In genomic region chr14:35594616-35595015, GRCh38 we compare ENCODE assay signal across 18 cellular contexts.
DNase-seq lines count a peak whose midpoint lies in the region; ATAC-seq, FAIRE-seq and TF ChIP-seq lines count a peak whose summit lies in the region.
"Had no signal": no experiment of that assay in that cellular context is flagged by ENCODE, and none has a peak within 500 bp of the region (broad histone marks: within the 10 kb centered on the region; RNA-seq: fewer than 3 reads in every experiment).

No MANE protein-coding gene starts in this region.

- peaks cover 5% of the 10 kb centered on the region for H3K36me3 Mint-ChIP-seq in WTC11

- TF ChIP-seq CTCF in astrocyte of the spinal cord (IDR thresholded peaks at IDR 0.05; ENCODE audit: low read depth, low read length): no peak
- no peak for TF ChIP-seq CTCF in endothelial cell of umbilical vein (IDR thresholded peaks at IDR 0.05; ENCODE audit: extremely low read depth in 1 of 2, insufficient read depth in 1 of 2, low read depth in 1 of 2, low read length in 2 of 2)
- no peak for TF ChIP-seq CTCF in WTC11 (IDR thresholded peaks at IDR 0.05)
- no peak for TF ChIP-seq CTCF in hepatocyte (IDR thresholded peaks at IDR 0.05; ENCODE audit: poor library complexity)

- no peaks in the 10 kb centered on the region for H3K79me2 ChIP-seq in endothelial cell of umbilical vein (ENCODE audit: control insufficient read depth, insufficient read depth, low read length)
- H3K79me2 ChIP-seq in hepatocyte: no peaks in the 10 kb centered on the region

- no peak for ATAC-seq in WTC11

- CTCF ChIA-PET in endothelial cell of umbilical vein (lab: Charles Lee): no interaction called here
- CTCF ChIA-PET in WTC11 (lab: Charles Lee): no interaction called here

- H3K9ac ChIP-seq in endothelial cell of umbilical vein (replicated peaks; ENCODE audit: extremely low read depth, insufficient read depth, low read length): no peak overlapping the region
- H3K9ac ChIP-seq: GM23248 had no signal

- H3K9me3 ChIP-seq in endothelial cell of umbilical vein (replicated peaks; ENCODE audit: control insufficient read depth, insufficient read depth, low read length) (no peaks in the 10 kb centered on the region), hepatocyte (ENCODE audit: low read depth) (no peaks in the 10 kb centered on the region)
- H3K9me3 ChIP-seq: Caco-2 had no signal

- H3K27ac Mint-ChIP-seq in WTC11: no peak overlapping the region
- H3K27ac Mint-ChIP-seq: CD4-positive, alpha-beta T cell had no signal

- DNase-seq in NCI-H226: peak; percentile 61
- DNase-seq in astrocyte of the spinal cord (ENCODE audit: low read depth, low spot score): peak; percentile 1
- peak; percentile 62 for DNase-seq in endothelial cell of umbilical vein (ENCODE audit: low read depth, low spot score)
- DNase-seq in pulmonary artery endothelial cell (ENCODE audit: low read depth, low spot score): peak; percentile 33
- DNase-seq in activated CD4-positive, CD25-positive, alpha-beta regulatory T cell treated with anti-CD3 and anti-CD28 coated beads, Interleukin-2, amount 50 U/mL, for 72 hours: no peak
- no peak for DNase-seq in WTC11 (ENCODE audit: low spot score)
- no peak for DNase-seq in hepatocyte (ENCODE audit: low spot score)
- DNase-seq: ACHN; Caco-2; CD4-positive, alpha-beta T cell; DMS153; DMS79; GDM1; GM23248; HCEC 1CT had no signal

- TF ChIP-seq POLR2A in endothelial cell of umbilical vein (IDR thresholded peaks at IDR 0.05; ENCODE audit: low read depth, low read length): no peak

- no peaks in the 10 kb centered on the region for H3K4me1 Mint-ChIP-seq in WTC11

- H3K4me1 ChIP-seq in endothelial cell of umbilical vein (ENCODE audit: control insufficient read depth, extremely low read depth, insufficient read depth, low read length): peaks cover 8% of the 10 kb centered on the region
- H3K4me1 ChIP-seq in hepatocyte (ENCODE audit: insufficient read depth): no peaks in the 10 kb centered on the region
- H3K4me1 ChIP-seq: Caco-2 had no signal

- H3K36me3 ChIP-seq in endothelial cell of umbilical vein (ENCODE audit: control insufficient read depth in 2 of 2, extremely low read depth in 1 of 2, insufficient read depth in 2 of 2, low read length in 2 of 2) (no peaks in the 10 kb centered on the region), hepatocyte (replicated peaks; ENCODE audit: insufficient read depth, low read depth) (no peaks in the 10 kb centered on the region)

- H3K4me3 ChIP-seq in astrocyte of the spinal cord (ENCODE audit: low read depth, low read length) (no peak overlapping the region), endothelial cell of umbilical vein (replicated peaks in 1 of 3; ENCODE audit: insufficient read depth in 1 of 3, low read depth in 1 of 3, low read length in 3 of 3) (no peak overlapping the region), hepatocyte (no peak overlapping the region)
- H3K4me3 ChIP-seq: GM23248 had no signal

- FAIRE-seq in endothelial cell of umbilical vein (lab: Jason Lieb, UNC): peak; percentile 55
- FAIRE-seq: GM12892, HTR-8/SVneo had no signal

- H3K27me3 ChIP-seq in endothelial cell of umbilical vein (ENCODE audit: control insufficient read depth in 2 of 2, insufficient read depth in 2 of 2, low read length in 2 of 2) (no peaks in the 10 kb centered on the region), hepatocyte (no peaks in the 10 kb centered on the region)

- no peaks in the 10 kb centered on the region for H3K27me3 Mint-ChIP-seq in WTC11 (ENCODE audit: low read depth)
- H3K27me3 Mint-ChIP-seq: CD4-positive, alpha-beta T cell had no signal

- POLR2A ChIA-PET in endothelial cell of umbilical vein (lab: Charles Lee): no interaction called here
- POLR2A ChIA-PET in WTC11 (lab: Charles Lee): no interaction called here

- H3K27ac ChIP-seq in endothelial cell of umbilical vein (ENCODE audit: insufficient read depth, low read depth, low read length) (no peak overlapping the region), hepatocyte (no peak overlapping the region)
- H3K27ac ChIP-seq: C4-2B, GM23248 had no signal

- H3K4me3 Mint-ChIP-seq in WTC11: no peak overlapping the region
- H3K4me3 Mint-ChIP-seq: CD4-positive, alpha-beta T cell had no signal

- intact Hi-C loops in endothelial cell of umbilical vein (cut with micrococcal nuclease): no loop called here

- no TSS peak for BruUV-seq in endothelial cell of umbilical vein (replicated peaks; lab: Mats Ljungman, UMichigan)

- in situ Hi-C loops in astrocyte of the spinal cord (cut with HindIII; ENCODE audit: low sequenced_read_pairs): no loop called here

- H3K4me2 ChIP-seq in endothelial cell of umbilical vein (ENCODE audit: insufficient read depth, low read length) (peak overlapping the region; percentile 36), hepatocyte (no peak overlapping the region)

- H2AFZ ChIP-seq in endothelial cell of umbilical vein (ENCODE audit: low read depth, low read length) (no peak overlapping the region), hepatocyte (no peak overlapping the region)
- H2AFZ ChIP-seq: GM23248 had no signal

- H4K20me1 ChIP-seq in endothelial cell of umbilical vein (replicated peaks; ENCODE audit: control insufficient read depth, extremely low read depth, insufficient read depth, low read length): no peaks in the 10 kb centered on the region
- no peaks in the 10 kb centered on the region for H4K20me1 ChIP-seq in hepatocyte (ENCODE audit: insufficient read depth, poor library complexity, severe bottlenecking)

- H3K9me3 Mint-ChIP-seq in WTC11: peaks cover 7% of the 10 kb centered on the region
- H3K9me3 Mint-ChIP-seq: CD4-positive, alpha-beta T cell had no signal

- H3K9me1 ChIP-seq in endothelial cell of umbilical vein (replicated peaks; ENCODE audit: control insufficient read depth, extremely low read depth, insufficient read depth, low read length): no peaks in the 10 kb centered on the region

- WGBS in hepatocyte (ENCODE audit: low lambda C conversion rate, missing lambda C conversion rate): 100% methylated on average over 2 of the region's 2 CpGs

- H3K9me2 ChIP-seq in hepatocyte (replicated peaks; ENCODE audit: insufficient read depth): no peaks in the 10 kb centered on the region

- dilution Hi-C loops in endothelial cell of umbilical vein (cut with MboI; ENCODE audit: extremely low pct_ligation_motif_present, low sequenced_read_pairs): no loop called here

TF ChIP-seq in endothelial cell of umbilical vein, 7 proteins besides CTCF, POLR2A, EP300 and RAD21:
- no peak for TF ChIP-seq MAX (IDR thresholded peaks at IDR 0.05; ENCODE audit: insufficient read depth, insufficient read length)
- no peak for TF ChIP-seq POLR2AphosphoS5 (IDR thresholded peaks at IDR 0.05; ENCODE audit: insufficient read depth, low read depth, low read length)

TF ChIP-seq in WTC11, 78 proteins besides CTCF, POLR2A, EP300 and RAD21 (continues in another document):
- no peak for TF ChIP-seq E2F5 (CRISPR knock-in tag; IDR thresholded peaks at IDR 0.05)
- TF ChIP-seq PRDM15 (CRISPR knock-in tag; IDR thresholded peaks at IDR 0.05): no peak
- TF ChIP-seq NR2C2 (CRISPR knock-in tag; IDR thresholded peaks at IDR 0.05): no peak
- no peak for TF ChIP-seq ZNF138 (CRISPR knock-in tag; conservative IDR thresholded peaks at IDR 0.05)
- TF ChIP-seq ATF3 (CRISPR knock-in tag; conservative IDR thresholded peaks at IDR 0.05): no peak

Comparison
In these comparisons a context has a peak if more than half of its experiments do, and no peak if none do; other contexts are left out.
1. DNase-seq: peak in NCI-H226 (single experiment), astrocyte of the spinal cord (single experiment), endothelial cell of umbilical vein (single experiment) and pulmonary artery endothelial cell (single experiment); none in activated CD4-positive, CD25-positive, alpha-beta regulatory T cell treated with anti-CD3 and anti-CD28 coated beads, Interleukin-2, amount 50 U/mL, for 72 hours (single experiment), WTC11 (single experiment) and hepatocyte (single experiment).